8 cellular contexts compared by ENCODE assay signal in the genomic region with DNA sequence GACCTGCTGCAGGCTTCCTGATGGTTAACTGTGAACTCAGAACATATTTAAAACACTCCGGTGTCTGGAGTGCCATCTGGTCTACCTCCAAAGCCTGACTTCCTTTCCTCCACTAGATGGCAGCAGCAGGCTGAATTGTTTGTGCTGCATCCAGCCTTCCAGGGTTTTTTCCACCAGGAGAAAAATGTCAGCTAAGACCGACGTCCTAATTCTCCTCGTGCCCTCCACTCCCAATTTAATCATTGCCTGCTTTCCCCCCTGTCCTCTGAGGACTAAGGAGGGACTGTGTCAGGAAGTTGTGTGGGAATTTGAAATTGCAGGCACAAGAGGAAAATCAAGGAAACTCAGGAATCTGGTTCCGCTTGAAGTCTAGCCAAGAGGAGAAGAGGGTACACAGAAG.
A peak's percentile ranks its signal among the peaks of the same experiment; 100 is the strongest.
DNase-seq lines count a peak whose midpoint lies in the region; ATAC-seq, FAIRE-seq and TF ChIP-seq lines count a peak whose summit lies in the region.

No MANE protein-coding gene starts in this region.

- WGBS in liver, result 20% methylated on average over 5 of the region's 5 CpGs

- H3K9me3 ChIP-seq in AG04450 (ENCODE audit: control insufficient read depth, insufficient read depth, low read length), result no peaks in the 10 kb centered on the region
- H3K9me3 ChIP-seq in liver (ENCODE audit: control insufficient read depth in 4 of 4, low read length in 3 of 4), result no peaks in the 10 kb centered on the region

- POLR2A ChIA-PET in AG04450 (lab: Yijun Ruan, JAX), result no interaction called here

- peaks cover 33% of the 10 kb centered on the region for H3K27me3 ChIP-seq in AG04450 (ENCODE audit: control insufficient read depth, insufficient read depth, low read length)
- no peaks in the 10 kb centered on the region for H3K27me3 ChIP-seq in liver (ENCODE audit: control insufficient read depth in 4 of 4, insufficient read depth in 4 of 4, low read length in 3 of 4)

- H3K4me3 ChIP-seq in AG04450 (ENCODE audit: low read depth, low read length), result no peak overlapping the region
- no peak overlapping the region for H3K4me3 ChIP-seq in coronary artery
- no peak overlapping the region for H3K4me3 ChIP-seq in liver (ENCODE audit: low read depth in 1 of 3, low read length in 3 of 3)

- CTCF ChIA-PET in AG04450 (lab: Charles Lee), result interaction anchor here (0.6 to 10.6 kb wide), 24 partner anchors 9 to 1025 kb away, joined by 3 to 268 read pairs (median 4); no protein-coding TSS in a partner anchor

- DNase-seq in AG04450 (ENCODE audit: low read depth, low spot score) (peak; percentile 45), GM18507 (ENCODE audit: extremely low spot score, insufficient read length, low read depth) (peak; percentile 35), NCI-H2196 (lab: John Stamatoyannopoulos, UW; ENCODE audit: unreplicated experiment) (peak; percentile 91), coronary artery (ENCODE audit: low spot score) (no peak)
- DNase-seq in activated CD4-positive, alpha-beta T cell treated with anti-CD3 and anti-CD28 coated beads for 24 hours (ENCODE audit: low read depth in 2 of 2), result peak; percentile 18 to 30
- peak in 2 of 3 donors; percentile 27 to 40 for DNase-seq in stimulated activated CD4-positive, alpha-beta T cell treated with anti-CD3 and anti-CD28 coated beads, TNF-alpha, amount 100 ng/mL, for 48 hours (ENCODE audit: low read depth in 3 of 3)

- FAIRE-seq in GM18507 (lab: Jason Lieb, UNC), result peak; percentile 72

- no peak for ATAC-seq in HG03039 (IDR thresholded peaks at IDR 0.05; ENCODE audit: unreplicated experiment)

- peak; percentile 98 to 99 for TF ChIP-seq RAD21 in liver (IDR thresholded peaks at IDR 0.05)

- H3K27ac ChIP-seq in AG04450 (ENCODE audit: low read depth, low read length) (no peak overlapping the region), coronary artery (no peak overlapping the region), liver (ENCODE audit: low read depth in 1 of 2, low read length in 2 of 2) (no peak overlapping the region)

- no peaks in the 10 kb centered on the region for H3K36me3 ChIP-seq in liver (ENCODE audit: control insufficient read depth in 4 of 4, insufficient read depth in 3 of 4, low read depth in 1 of 4, low read length in 3 of 4)

- H3K4me1 ChIP-seq in liver (ENCODE audit: control insufficient read depth in 4 of 4, insufficient read depth in 4 of 4, low read length in 3 of 4), result peaks cover 0 to 11% (median 6%) of the 10 kb centered on the region in 4 donors

- TF ChIP-seq CTCF in AG04450 (IDR thresholded peaks at IDR 0.05; ENCODE audit: low read depth, low read length), result peak; percentile 90
- peak; percentile 82 for TF ChIP-seq CTCF in coronary artery (IDR thresholded peaks at IDR 0.05)
- peak; percentile 95 for TF ChIP-seq CTCF in liver (IDR thresholded peaks at IDR 0.05; ENCODE audit: low read depth, low read length, missing input control)

- H3K9ac ChIP-seq in liver (ENCODE audit: low read depth in 1 of 2, low read length in 2 of 2), result no peak overlapping the region

TF ChIP-seq in liver, 16 proteins besides CTCF, POLR2A, EP300 and RAD21:
- peak in 1 of 2 donors; percentile 11 for TF ChIP-seq HNF4A (conservative IDR thresholded peaks at IDR 0.05)
- no peak for TF ChIP-seq FOXA2 (IDR thresholded peaks at IDR 0.05)
- no peak for TF ChIP-seq TAF1 (conservative IDR thresholded peaks at IDR 0.05)
- TF ChIP-seq RXRA (IDR thresholded peaks at IDR 0.05), result peak in 1 of 2 donors; percentile 15
